Comparison of ENCODE assay signal across 8 cellular contexts in the genomic region with DNA sequence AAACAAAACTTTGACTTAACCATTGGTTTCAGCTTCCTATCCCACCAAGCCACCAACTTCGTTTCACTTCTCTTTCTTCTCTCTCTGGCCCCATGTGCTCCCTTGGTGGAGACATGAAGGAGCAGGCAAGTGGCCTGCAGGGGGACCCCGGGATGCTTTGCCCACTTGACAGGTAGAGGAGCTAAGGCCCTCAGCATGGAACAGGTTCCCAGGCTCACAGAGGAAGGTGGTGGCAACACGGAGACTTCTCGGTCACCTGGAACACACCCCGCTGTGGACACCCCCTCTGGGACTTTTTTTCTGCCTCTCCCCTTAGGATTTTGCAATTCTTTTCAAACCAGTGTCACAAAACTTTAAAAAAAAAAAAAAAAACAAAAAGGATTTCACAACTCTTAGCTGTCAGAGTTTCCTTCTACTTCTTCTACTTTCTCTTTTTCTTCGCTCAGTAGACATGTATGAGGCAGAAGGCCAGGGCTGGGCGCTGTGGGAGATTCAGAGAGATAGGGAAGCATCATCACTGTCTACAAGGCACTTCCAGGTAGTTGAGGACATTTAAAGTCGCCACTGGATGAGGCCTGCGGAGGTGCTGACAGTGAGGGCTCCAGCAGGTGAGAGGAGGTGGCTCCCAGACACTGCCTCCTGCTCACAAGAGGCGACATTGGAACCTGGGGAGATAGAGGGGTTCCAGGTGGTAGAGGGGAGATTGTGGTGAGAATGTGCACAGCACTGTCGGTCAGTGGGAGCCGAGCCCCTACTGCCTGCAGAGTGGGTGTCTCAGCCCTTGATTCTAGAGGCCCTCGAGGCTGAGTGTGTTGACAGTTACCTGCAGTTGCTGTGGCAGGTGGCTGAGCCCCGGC.
DNase-seq lines count a peak whose midpoint lies in the region; ATAC-seq, FAIRE-seq and TF ChIP-seq lines count a peak whose summit lies in the region.

No MANE protein-coding gene starts in this region.

- H3K4me1 ChIP-seq in K562 (replicated peaks in 1 of 2; ENCODE audit: control insufficient read depth in 2 of 2, insufficient read depth in 2 of 2, low read length in 2 of 2), result no peaks in the 10 kb centered on the region
- H3K4me1 ChIP-seq in testis, result no peaks in the 10 kb centered on the region

- H3K27ac ChIP-seq in K562 (ENCODE audit: extremely low read depth, low read depth, low read length) (no peak overlapping the region), testis (no peak overlapping the region)

- CTCF ChIA-PET in K562 (lab: Yijun Ruan, JAX; ENCODE audit: low intra/inter-chr PET ratio), result no interaction called here

- 66% methylated on average over 12 of the region's 14 CpGs for WGBS in K562 (ENCODE audit: insufficient coverage, low coverage, missing lambda C conversion rate)
- WGBS in testis, 2 donors, result 85 to 90% methylated on average over 13 to 14 of the region's 14 CpGs

- H2AFZ ChIP-seq in K562 (ENCODE audit: low read depth, low read length), result no peak overlapping the region

- 0 out of 3 replicates have a peak, but pooled peaks cover 11% of the 10 kb centered on the region for H3K36me3 ChIP-seq in K562 (ENCODE audit: control insufficient read depth, insufficient read depth, low read length)
- H3K36me3 ChIP-seq in testis (ENCODE audit: low read depth, missing control alignments), result no peaks in the 10 kb centered on the region

- ATAC-seq in GM18505 (IDR thresholded peaks at IDR 0.05; ENCODE audit: unreplicated experiment) (peak; percentile 96), GM21526 (IDR thresholded peaks at IDR 0.05; ENCODE audit: low FRiP score, unreplicated experiment) (peak; percentile 87), K562 (peak; percentile 66)

- intact Hi-C loops in K562 (cut with micrococcal nuclease) (no loop called here), testis (cut with DNase I; ENCODE audit: low total_unique reads) (no loop called here)

- no peak overlapping the region for H3K9ac ChIP-seq in K562 (ENCODE audit: insufficient read depth in 1 of 2, low read depth in 2 of 2, low read length in 2 of 2)

- H3K27ac Mint-ChIP-seq in neural crest cell (ENCODE audit: unreplicated experiment) (peak overlapping the region; percentile 37), mesothelial cell of epicardium (no peak overlapping the region)

- H3K4me3 Mint-ChIP-seq in neural crest cell (no peak overlapping the region), mesothelial cell of epicardium (no peak overlapping the region)

- H3K27me3 ChIP-seq in K562 (ENCODE audit: control insufficient read depth in 2 of 2, insufficient read depth in 2 of 2, low read length in 2 of 2) (no peaks in the 10 kb centered on the region), testis (no peaks in the 10 kb centered on the region)

- H3K36me3 Mint-ChIP-seq in neural crest cell (ENCODE audit: low read depth) (no peaks in the 10 kb centered on the region), mesothelial cell of epicardium (peaks cover 9% of the 10 kb centered on the region)

- TF ChIP-seq CTCF in K562 (IDR thresholded peaks at IDR 0.05 in 2 of 3, conservative IDR thresholded peaks at IDR 0.05 in 1 of 3; ENCODE audit: insufficient read depth in 2 of 3, low read depth in 1 of 3, low read length in 3 of 3) (peak in 2 of 3 experiments; percentile 19; a peak in 3 of 6 replicates), neural crest cell (conservative IDR thresholded peaks at IDR 0.05) (peak; percentile 26), testis (IDR thresholded peaks at IDR 0.05) (no peak), mesothelial cell of epicardium (IDR thresholded peaks at IDR 0.05; ENCODE audit: unreplicated experiment) (no peak)

- H3K4me3 ChIP-seq in K562, result no peak overlapping the region
- H3K4me3 ChIP-seq in testis, result no peak overlapping the region

- in situ Hi-C loops in K562 (cut with MboI), result loop anchor here (25.0 kb wide), 1 partner anchor 1246 kb away; no protein-coding TSS in a partner anchor

- FAIRE-seq in K562 (lab: Jason Lieb, UNC), result no peak

- no peak for TF ChIP-seq POLR2A in GM18505 (IDR thresholded peaks at IDR 0.05; ENCODE audit: borderline replicate concordance, extremely low read depth, insufficient read depth, insufficient read length)
- no peak for TF ChIP-seq POLR2A in K562 (conservative IDR thresholded peaks at IDR 0.05)
- no peak for TF ChIP-seq POLR2A in testis (IDR thresholded peaks at IDR 0.05)

- H3K9me1 ChIP-seq in K562 (ENCODE audit: control insufficient read depth, insufficient read depth, low read length), result no peaks in the 10 kb centered on the region

- POLR2A ChIA-PET in K562 (lab: Yijun Ruan, JAX), result interaction anchor here (0.6 to 1.1 kb wide), 2 partner anchors 8 to 214 kb away, joined by 3 to 4 read pairs; no protein-coding TSS in a partner anchor

- H4K20me1 ChIP-seq in K562 (replicated peaks; ENCODE audit: control insufficient read depth, insufficient read depth, low read length), result no peaks in the 10 kb centered on the region

- BruUV-seq in K562 (replicated peaks; lab: Mats Ljungman, UMichigan), result no TSS peak

- H3K27me3 Mint-ChIP-seq in neural crest cell (ENCODE audit: low read depth) (no peaks in the 10 kb centered on the region), mesothelial cell of epicardium (ENCODE audit: low read depth) (no peaks in the 10 kb centered on the region)

- H3K9me3 ChIP-seq in K562 (replicated peaks; ENCODE audit: control insufficient read depth, insufficient read depth, low read depth, low read length) (no peaks in the 10 kb centered on the region), testis (no peaks in the 10 kb centered on the region)

- TF ChIP-seq EP300 in K562 (IDR thresholded peaks at IDR 0.05; ENCODE audit: low read length), result no peak

- H3K4me2 ChIP-seq in K562 (ENCODE audit: insufficient read depth, low read length), result no peak overlapping the region

- DNase-seq in HuH-7.5 (ENCODE audit: low spot score) (peak; percentile 22), K562 (ENCODE audit: extremely low read depth in 1 of 4, low spot score in 3 of 4) (no peak), neural crest cell (ENCODE audit: low read depth, low spot score) (no peak), testis (no peak), mesothelial cell of epicardium (ENCODE audit: low spot score in 2 of 2, unreplicated experiment in 2 of 2) (no peak)
- no peak for DNase-seq in stimulated activated CD4-positive, alpha-beta T cell treated with anti-CD3 and anti-CD28 coated beads, Interleukin-4, amount 100 ng/mL, for 24 hours

- H3K4me1 Mint-ChIP-seq in neural crest cell (peaks cover 5% of the 10 kb centered on the region), mesothelial cell of epicardium (no peaks in the 10 kb centered on the region)

- no peaks in the 10 kb centered on the region for H3K79me2 ChIP-seq in K562 (ENCODE audit: control insufficient read depth, insufficient read depth, low read length)

- TF ChIP-seq RAD21 in K562 (CRISPR knock-in tag; conservative IDR thresholded peaks at IDR 0.05 in 1 of 2, IDR thresholded peaks at IDR 0.05 in 1 of 2), result no peak

- H3K9me3 Mint-ChIP-seq in neural crest cell (no peaks in the 10 kb centered on the region), mesothelial cell of epicardium (no peaks in the 10 kb centered on the region)

TF ChIP-seq in K562, 482 proteins besides CTCF, POLR2A, EP300 and RAD21 (continues in another document):
- no peak for TF ChIP-seq CBFB (CRISPR knock-in tag; IDR thresholded peaks at IDR 0.05)
- TF ChIP-seq, protein P1, sequence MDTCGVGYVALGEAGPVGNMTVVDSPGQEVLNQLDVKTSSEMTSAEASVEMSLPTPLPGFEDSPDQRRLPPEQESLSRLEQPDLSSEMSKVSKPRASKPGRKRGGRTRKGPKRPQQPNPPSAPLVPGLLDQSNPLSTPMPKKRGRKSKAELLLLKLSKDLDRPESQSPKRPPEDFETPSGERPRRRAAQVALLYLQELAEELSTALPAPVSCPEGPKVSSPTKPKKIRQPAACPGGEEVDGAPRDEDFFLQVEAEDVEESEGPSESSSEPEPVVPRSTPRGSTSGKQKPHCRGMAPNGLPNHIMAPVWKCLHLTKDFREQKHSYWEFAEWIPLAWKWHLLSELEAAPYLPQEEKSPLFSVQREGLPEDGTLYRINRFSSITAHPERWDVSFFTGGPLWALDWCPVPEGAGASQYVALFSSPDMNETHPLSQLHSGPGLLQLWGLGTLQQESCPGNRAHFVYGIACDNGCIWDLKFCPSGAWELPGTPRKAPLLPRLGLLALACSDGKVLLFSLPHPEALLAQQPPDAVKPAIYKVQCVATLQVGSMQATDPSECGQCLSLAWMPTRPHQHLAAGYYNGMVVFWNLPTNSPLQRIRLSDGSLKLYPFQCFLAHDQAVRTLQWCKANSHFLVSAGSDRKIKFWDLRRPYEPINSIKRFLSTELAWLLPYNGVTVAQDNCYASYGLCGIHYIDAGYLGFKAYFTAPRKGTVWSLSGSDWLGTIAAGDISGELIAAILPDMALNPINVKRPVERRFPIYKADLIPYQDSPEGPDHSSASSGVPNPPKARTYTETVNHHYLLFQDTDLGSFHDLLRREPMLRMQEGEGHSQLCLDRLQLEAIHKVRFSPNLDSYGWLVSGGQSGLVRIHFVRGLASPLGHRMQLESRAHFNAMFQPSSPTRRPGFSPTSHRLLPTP (IDR thresholded peaks at IDR 0.05; ENCODE audit: borderline replicate concordance, extremely low read depth, insufficient read length), result no peak
- TF ChIP-seq MCM2 (IDR thresholded peaks at IDR 0.05; ENCODE audit: low read depth), result no peak
- no peak for TF ChIP-seq ZNF785 (CRISPR knock-in tag; IDR thresholded peaks at IDR 0.05)
- TF ChIP-seq ZNF274 (IDR thresholded peaks at IDR 0.05; ENCODE audit: borderline replicate concordance, low read depth, low read length), result no peak
- no peak for TF ChIP-seq PYGO2 (tag; IDR thresholded peaks at IDR 0.05)

Comparison
In these comparisons a context has a peak if more than half of its experiments do, and no peak if none do; other contexts are left out.
1. CTCF ChIP-seq: peak in K562 (2 of 3) and neural crest cell (single experiment); none in testis (0 of 3) and mesothelial cell of epicardium (single experiment).
2. Peak in every context shown above with its lines, with median percentiles within 50 percentile points of each other: ATAC-seq.